Comparison of ENCODE assay signal across 26 cellular contexts in the genomic region with DNA sequence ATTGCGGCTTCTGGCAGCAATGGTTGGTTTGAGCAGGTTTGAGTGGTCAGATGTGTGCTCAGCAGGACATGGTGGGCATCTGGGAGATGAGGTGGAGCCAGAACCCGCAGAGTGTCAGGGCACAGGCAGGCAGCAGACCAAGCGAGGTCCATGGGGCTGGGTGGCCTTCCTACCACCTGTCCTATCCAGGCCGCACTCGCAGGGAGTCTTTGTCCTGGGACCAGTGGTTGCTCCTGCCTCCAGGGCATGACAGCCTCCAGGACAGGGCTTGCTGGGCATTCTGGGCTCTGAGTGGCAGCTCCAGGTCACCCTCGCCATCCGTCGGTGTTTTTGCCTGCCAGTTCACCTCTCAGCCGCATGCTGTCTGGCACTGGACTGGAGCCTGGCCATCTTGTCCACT.
"Had no signal": no experiment of that assay in that cellular context is flagged by ENCODE, and none has a peak within 500 bp of the region (broad histone marks: within the 10 kb centered on the region; RNA-seq: fewer than 3 reads in every experiment).

No MANE protein-coding gene starts in this region.

- H3K4me2 ChIP-seq: neural progenitor cell had no signal

- H3K36me3 Mint-ChIP-seq: immature natural killer cell had no signal

- H3K4me3 Mint-ChIP-seq: immature natural killer cell; nephron; neural progenitor cell; stimulated activated naive CD8-positive, alpha-beta T cell treated with anti-CD3 and anti-CD28 coated beads, Interleukin-15, amount 100 ng/mL, for 72 hours had no signal

- H3K36me3 ChIP-seq: esophagus squamous epithelium, lower lobe of right lung, neural progenitor cell, pancreas, right lobe of liver, suprapubic skin, transverse colon had no signal

- H3K27me3 ChIP-seq: neural progenitor cell, pancreas, right lobe of liver, suprapubic skin, transverse colon had no signal

- H3K27ac ChIP-seq: coronary artery, esophagus squamous epithelium, lower lobe of right lung, neural progenitor cell, pancreas, right lobe of liver, suprapubic skin, transverse colon had no signal

- H3K4me1 ChIP-seq: esophagus squamous epithelium, lower lobe of right lung, pancreas, right lobe of liver, suprapubic skin, transverse colon had no signal

- DNase-seq: dermis blood vessel endothelial cell; effector memory CD4-positive, alpha-beta T cell; esophagus squamous epithelium; foreskin melanocyte; glutamatergic neuron; hypothalamus; immature natural killer cell; islet precursor cell; kidney glomerular epithelial cell; left ventricle myocardium superior; lower lobe of right lung; nucleus accumbens; pancreas; retina; right lobe of liver; small intestine; stimulated activated CD4-positive, alpha-beta T cell treated with anti-CD3 and anti-CD28 coated beads, Interleukin-15, amount 100 ng/mL, for 24 hours; stimulated activated CD4-positive, alpha-beta T cell treated with anti-CD3 and anti-CD28 coated beads, Interleukin-2, amount 100 ng/mL, for 48 hours; stimulated activated naive CD4-positive, alpha-beta T cell; stimulated activated naive CD8-positive, alpha-beta T cell treated with anti-CD3 and anti-CD28 coated beads, Interleukin-15, amount 100 ng/mL, for 72 hours; transverse colon had no signal

- H3K4me3 ChIP-seq: coronary artery, esophagus squamous epithelium, lower lobe of right lung, neural progenitor cell, pancreas, right lobe of liver, suprapubic skin, transverse colon had no signal

- H3K9ac ChIP-seq: neural progenitor cell had no signal

- H3K27me3 Mint-ChIP-seq: stimulated activated naive CD8-positive, alpha-beta T cell treated with anti-CD3 and anti-CD28 coated beads, Interleukin-15, amount 100 ng/mL, for 72 hours had no signal

- H3K9me3 ChIP-seq: pancreas, right lobe of liver had no signal

- H2AFZ ChIP-seq: neural progenitor cell had no signal

- FAIRE-seq: endothelial cell of umbilical vein, pancreas, small intestine had no signal

- H3K27ac Mint-ChIP-seq: immature natural killer cell; nephron; neural progenitor cell; stimulated activated naive CD8-positive, alpha-beta T cell treated with anti-CD3 and anti-CD28 coated beads, Interleukin-15, amount 100 ng/mL, for 72 hours had no signal

- H3K4me1 Mint-ChIP-seq: immature natural killer cell; nephron; stimulated activated naive CD8-positive, alpha-beta T cell treated with anti-CD3 and anti-CD28 coated beads, Interleukin-15, amount 100 ng/mL, for 72 hours had no signal
